Comparison of ENCODE assay signal across 9 cellular contexts in genomic region chr20:25280051-25280573, GRCh38. TPM values are rescaled to one million over a fixed set of nuclear protein-coding genes. Genes with fewer than 3 reads are reported as not detected.
A peak's percentile ranks its signal among the peaks of the same experiment; 100 is the strongest.
DNase-seq lines count a peak whose midpoint lies in the region; ATAC-seq and TF ChIP-seq lines count a peak whose summit lies in the region.
"Had no signal": no experiment of that assay in that cellular context is flagged by ENCODE, and none has a peak within 500 bp of the region (broad histone marks: within the 10 kb centered on the region; RNA-seq: fewer than 3 reads in every experiment).

No MANE protein-coding gene starts in this region.

- H3K27ac ChIP-seq in RWPE2 (ENCODE audit: poor library complexity, severe bottlenecking): no peak overlapping the region
- H3K27ac ChIP-seq in transverse colon: peak overlapping the region; percentile 22 to 46 (median 34)
- H3K27ac ChIP-seq in esophagus squamous epithelium: peak overlapping the region in 2 of 4 donors; percentile 57 to 63

- intact Hi-C loops in transverse colon (cut with DNase I; ENCODE audit: low total_unique reads) (no loop called here), esophagus squamous epithelium (cut with DNase I) (loop anchor here (10.0 kb wide), 1 partner anchor 65 kb away; no protein-coding TSS in a partner anchor)

- no peaks in the 10 kb centered on the region for H3K27me3 ChIP-seq in RWPE2 (ENCODE audit: insufficient read depth, poor library complexity, severe bottlenecking)
- H3K27me3 ChIP-seq in transverse colon: no peaks in the 10 kb centered on the region
- no peaks in the 10 kb centered on the region for H3K27me3 ChIP-seq in esophagus squamous epithelium

- no peak overlapping the region for H3K4me3 ChIP-seq in RWPE2 (ENCODE audit: severe bottlenecking)
- no peak overlapping the region for H3K4me3 ChIP-seq in transverse colon
- H3K4me3 ChIP-seq in esophagus squamous epithelium: no peak overlapping the region

- H3K36me3 ChIP-seq in RWPE2 (ENCODE audit: low read depth) (peaks cover 82% of the 10 kb centered on the region), transverse colon (peaks cover 0 to 55% (median 14%) of the 10 kb centered on the region in 4 donors), esophagus squamous epithelium (peaks cover 48 to 100% (median 66%) of the 10 kb centered on the region in 3 donors)

- H3K4me1 ChIP-seq in RWPE2 (ENCODE audit: insufficient read depth, poor library complexity, severe bottlenecking) (no peaks in the 10 kb centered on the region), transverse colon (peaks cover 0 to 3% (median 1%) of the 10 kb centered on the region in 4 donors), esophagus squamous epithelium (peaks cover 5 to 36% (median 7%) of the 10 kb centered on the region in 3 donors)

- TF ChIP-seq POLR2A in transverse colon (IDR thresholded peaks at IDR 0.05) (no peak), esophagus squamous epithelium (IDR thresholded peaks at IDR 0.05) (no peak)

- in situ Hi-C loops in transverse colon (cut with MboI; ENCODE audit: low pct_ligation_motif_present in 1 of 4, low pct_unique_long_range_greater_than_20kb in 1 of 4, low sequenced_read_pairs in 3 of 4): loop anchor here in 1 of 4 donors (25.0 kb wide), 1 partner anchor 93 kb away; the partner anchor contains the start of gene ENTPD6

- WGBS in transverse colon (ENCODE audit: low coverage in 1 of 2), 2 donors: 74% methylated on average over 15 of the region's 15 CpGs; no CpG with 5 or more reads in 1 of the 2 donors
- 53 to 64% methylated on average over 6 to 7 of the region's 15 CpGs for WGBS in esophagus squamous epithelium, 2 donors

- peak; percentile 5 for DNase-seq in activated naive CD4-positive, alpha-beta T cell treated with anti-CD3 and anti-CD28 coated beads, Interleukin-2, amount 50 U/mL, for 16 hours
- no peak for DNase-seq in activated naive CD4-positive, alpha-beta T cell (lab: John Stamatoyannopoulos, UW)
- DNase-seq in RWPE2 (ENCODE audit: low spot score): peak; percentile 49
- DNase-seq in left lobe of liver (ENCODE audit: low spot score): peak; percentile 52
- DNase-seq in transverse colon: peak; percentile 29
- DNase-seq in esophagus squamous epithelium (lab: John Stamatoyannopoulos, UW): no peak
- no peak for DNase-seq in GM10266 (ENCODE audit: extremely low spot score)
- DNase-seq in stimulated activated naive CD8-positive, alpha-beta T cell treated with anti-CD3 and anti-CD28 coated beads, Interleukin-15, Interleukin-2, amounts not matched to agents 100 U/mL and 50 U/mL, for 24 hours: no peak

- ATAC-seq in RWPE2 (ENCODE audit: low read depth) (no peak), left lobe of liver (peak; percentile 63)
- ATAC-seq in stimulated activated naive CD8-positive, alpha-beta T cell treated with anti-CD3 and anti-CD28 coated beads, Interleukin-15, Interleukin-2, amounts not matched to agents 100 U/mL and 50 U/mL, for 24 hours: no peak
- ATAC-seq: T-cell had no signal

- H3K9me3 ChIP-seq in RWPE2 (ENCODE audit: severe bottlenecking) (no peaks in the 10 kb centered on the region), transverse colon (no peaks in the 10 kb centered on the region), esophagus squamous epithelium (no peaks in the 10 kb centered on the region)

- TF ChIP-seq EP300 in transverse colon (IDR thresholded peaks at IDR 0.05; ENCODE audit: low read depth): no peak

- TF ChIP-seq CTCF in RWPE2 (IDR thresholded peaks at IDR 0.05; ENCODE audit: poor library complexity, severe bottlenecking): no peak
- TF ChIP-seq CTCF in transverse colon (IDR thresholded peaks at IDR 0.05): no peak
- TF ChIP-seq CTCF in esophagus squamous epithelium (IDR thresholded peaks at IDR 0.05): no peak
- no peak for TF ChIP-seq CTCF in GM10266 (IDR thresholded peaks at IDR 0.05; ENCODE audit: control insufficient read depth, insufficient read depth, low read depth, missing control alignments)

RNA-seq across cellular contexts. Expression of gene PYGB, which starts 32.2 kb away (rescaled TPM):
- total RNA-seq in left lobe of liver: 10.3 TPM
- total RNA-seq in transverse colon: 100 to 1,000 TPM; 195 to 554 (median 359) TPM
- 100 to 1,000 TPM in 2 of 4 donors, 10 to 100 TPM in 2; 70.8 to 127 (median 95.6) TPM for total RNA-seq in esophagus squamous epithelium

Comparison
In these comparisons a context has a peak if more than half of its experiments do, and no peak if none do; other contexts are left out.
1. DNase-seq: peak in activated naive CD4-positive, alpha-beta T cell treated with anti-CD3 and anti-CD28 coated beads, Interleukin-2, amount 50 U/mL, for 16 hours (single experiment), RWPE2 (single experiment), left lobe of liver (single experiment) and transverse colon (single experiment); none in activated naive CD4-positive, alpha-beta T cell (0 of 4), esophagus squamous epithelium (single experiment), GM10266 (single experiment) and stimulated activated naive CD8-positive, alpha-beta T cell treated with anti-CD3 and anti-CD28 coated beads, Interleukin-15, Interleukin-2, amounts not matched to agents 100 U/mL and 50 U/mL, for 24 hours (single experiment).